Comparison of ENCODE assay signal across 8 cellular contexts in the genomic region with DNA sequence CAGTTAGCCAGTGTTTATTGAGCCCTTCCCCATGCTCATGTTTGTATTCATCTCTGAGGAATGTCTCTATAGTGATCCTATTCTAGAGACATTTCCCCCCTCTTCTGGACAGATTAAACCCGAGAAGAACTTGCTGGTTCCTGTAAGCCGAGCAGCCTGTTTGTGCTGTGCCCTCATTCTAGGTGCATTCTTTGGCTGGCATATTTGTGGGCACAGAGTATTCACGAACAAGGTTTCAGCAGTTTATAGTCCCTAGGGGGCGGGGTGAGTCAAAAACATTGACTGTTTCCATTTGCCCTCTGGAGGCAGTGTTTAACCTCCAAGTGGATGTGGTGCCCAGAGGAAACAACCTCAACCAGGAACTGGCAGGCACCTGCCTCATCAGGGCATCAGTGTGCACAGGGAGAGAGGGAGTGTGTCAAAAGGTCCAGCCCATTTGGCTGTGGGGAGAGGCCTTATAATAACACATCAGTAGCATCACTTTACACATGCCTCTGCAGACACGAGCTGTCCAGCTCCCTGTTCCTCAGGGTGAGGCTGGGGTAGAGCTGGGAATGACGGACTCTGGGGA.
DNase-seq lines count a peak whose midpoint lies in the region; ATAC-seq and TF ChIP-seq lines count a peak whose summit lies in the region.

No MANE protein-coding gene starts in this region.

- H3K36me3 ChIP-seq in adipocyte (ENCODE audit: control insufficient read depth, insufficient read depth, low read length, severe bottlenecking), result no peaks in the 10 kb centered on the region
- no peaks in the 10 kb centered on the region for H3K36me3 ChIP-seq in suprapubic skin

- TF ChIP-seq EP300 in suprapubic skin (IDR thresholded peaks at IDR 0.05), result no peak

- WGBS in suprapubic skin, result 56% methylated on average over 6 of the region's 6 CpGs

- DNase-seq in AG09309 (ENCODE audit: low read depth), result peak; percentile 89
- DNase-seq in NCI-H2227 (lab: John Stamatoyannopoulos, UW; ENCODE audit: unreplicated experiment), result peak; percentile 46
- DNase-seq in adipocyte (ENCODE audit: low read depth), result peak; percentile 82
- DNase-seq in kidney glomerular epithelial cell (lab: John Stamatoyannopoulos, UW), result peak; percentile 97
- no peak for DNase-seq in suprapubic skin (ENCODE audit: low spot score in 2 of 2)

- no peak for TF ChIP-seq POLR2A in suprapubic skin (IDR thresholded peaks at IDR 0.05)

- no peak overlapping the region for H3K27ac ChIP-seq in suprapubic skin

- no peaks in the 10 kb centered on the region for H3K9me3 ChIP-seq in adipocyte (ENCODE audit: control insufficient read depth, low read length)
- H3K9me3 ChIP-seq in suprapubic skin, result no peaks in the 10 kb centered on the region

- peak; percentile 46 for TF ChIP-seq CTCF in AG09309 (IDR thresholded peaks at IDR 0.05; ENCODE audit: control insufficient read depth, insufficient read depth, low read depth, low read length, missing control alignments)
- TF ChIP-seq CTCF in GM12872 (IDR thresholded peaks at IDR 0.05; ENCODE audit: insufficient read depth, low read depth, low read length), result peak; percentile 71
- peak in 1 of 2 donors; percentile 29 for TF ChIP-seq CTCF in suprapubic skin (IDR thresholded peaks at IDR 0.05)

- H3K27me3 ChIP-seq in adipocyte (replicated peaks; ENCODE audit: control insufficient read depth, insufficient read depth, low read length), result no peaks in the 10 kb centered on the region
- H3K27me3 ChIP-seq in suprapubic skin, result no peaks in the 10 kb centered on the region

- H3K4me3 ChIP-seq in AG09309 (ENCODE audit: control insufficient read depth, low read depth, low read length) (no peak overlapping the region), adipocyte (ENCODE audit: low read length) (no peak overlapping the region), suprapubic skin (no peak overlapping the region)

- peak; percentile 55 for ATAC-seq in HG03025 (IDR thresholded peaks at IDR 0.05; ENCODE audit: low FRiP score, unreplicated experiment)
- no peak for ATAC-seq in GM19324 (IDR thresholded peaks at IDR 0.05; ENCODE audit: low FRiP score, unreplicated experiment)

- H3K4me1 ChIP-seq in adipocyte (ENCODE audit: control insufficient read depth, insufficient read depth, low read length) (peaks cover 10% of the 10 kb centered on the region), suprapubic skin (peaks cover 10% of the 10 kb centered on the region)

- no peak overlapping the region for H3K9ac ChIP-seq in adipocyte (ENCODE audit: low read length)

Comparison
In these comparisons a context has a peak if more than half of its experiments do, and no peak if none do; other contexts are left out.
1. DNase-seq: peak in AG09309 (single experiment), NCI-H2227 (single experiment), adipocyte (single experiment) and kidney glomerular epithelial cell (single experiment); none in suprapubic skin (0 of 2).